In the genomic region with DNA sequence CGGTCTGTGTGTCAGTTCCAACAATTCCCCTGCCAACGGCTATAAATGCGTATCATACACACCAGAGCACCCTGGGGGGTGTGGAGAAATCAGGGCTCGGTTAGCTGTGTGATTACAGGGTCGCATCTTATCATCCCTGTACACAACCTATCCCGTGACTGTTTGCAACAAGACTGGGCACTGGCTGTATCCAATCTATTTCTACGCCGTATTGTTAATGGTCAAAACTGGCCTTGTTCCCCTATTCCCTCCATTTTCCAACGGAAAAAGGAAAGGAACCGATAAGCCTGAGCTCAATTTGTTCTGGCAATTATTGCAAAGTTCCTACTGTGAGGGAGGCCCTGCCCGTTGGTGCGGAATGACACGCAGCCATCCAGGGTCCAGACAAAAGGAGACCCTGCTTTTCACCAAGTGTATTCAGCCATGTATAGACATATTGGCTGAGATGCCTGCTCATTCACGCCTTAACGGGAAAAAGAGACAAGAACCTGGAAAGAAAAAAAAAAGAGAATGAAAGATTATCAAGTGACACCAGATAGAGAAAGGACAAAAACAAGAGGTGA, we compare ENCODE assay signal across 14 cellular contexts.
DNase-seq lines count a peak whose midpoint lies in the region; ATAC-seq and TF ChIP-seq lines count a peak whose summit lies in the region.
"Had no signal": no experiment of that assay in that cellular context is flagged by ENCODE, and none has a peak within 500 bp of the region (broad histone marks: within the 10 kb centered on the region; RNA-seq: fewer than 3 reads in every experiment).

No MANE protein-coding gene starts in this region.

- intact Hi-C loops in psoas muscle (cut with DNase I) = no loop called here

- TF ChIP-seq CTCF in brain (conservative IDR thresholded peaks at IDR 0.05) (no peak), neural crest cell (conservative IDR thresholded peaks at IDR 0.05) (no peak), psoas muscle (IDR thresholded peaks at IDR 0.05) (no peak)

- H3K36me3 Mint-ChIP-seq in brain (no peaks in the 10 kb centered on the region), neural crest cell (ENCODE audit: low read depth) (no peaks in the 10 kb centered on the region)

- H3K9me3 ChIP-seq in psoas muscle = no peaks in the 10 kb centered on the region

- no peaks in the 10 kb centered on the region for H3K4me1 ChIP-seq in psoas muscle

- H3K27ac ChIP-seq in psoas muscle = no peak overlapping the region

- DNase-seq in NCI-H69 (lab: John Stamatoyannopoulos, UW) (peak; percentile 99), neural crest cell (ENCODE audit: low read depth, low spot score) (no peak), retina (peak; percentile 91), psoas muscle (no peak)
- DNase-seq in stimulated activated naive CD4-positive, alpha-beta T cell (lab: John Stamatoyannopoulos, UW) = no peak
- DNase-seq: C1 segment of cervical spinal cord; Calu3; CD4-positive, alpha-beta T cell; DMS 273 treated with DMSO at 0.1 percent for 48 hours; HCEC 1CT; HFFc6 had no signal

- H3K9me3 Mint-ChIP-seq in brain = no peaks in the 10 kb centered on the region
- H3K9me3 Mint-ChIP-seq in neural crest cell = no peaks in the 10 kb centered on the region
- H3K9me3 Mint-ChIP-seq: CD4-positive, alpha-beta T cell; HFFc6 had no signal

- H3K36me3 ChIP-seq in psoas muscle (ENCODE audit: insufficient read depth in 1 of 2, low read depth in 1 of 2) = no peaks in the 10 kb centered on the region

- peaks cover 6% of the 10 kb centered on the region for H3K27me3 Mint-ChIP-seq in brain
- H3K27me3 Mint-ChIP-seq in neural crest cell (ENCODE audit: low read depth) = peaks cover 11% of the 10 kb centered on the region
- H3K27me3 Mint-ChIP-seq: B cell had no signal

- 67 to 77% (median 70%) methylated on average over 15 of the region's 15 CpGs for WGBS in psoas muscle, 3 donors

- H3K27ac Mint-ChIP-seq in brain (peak overlapping the region; percentile 44 to 93 (median 64)), neural crest cell (ENCODE audit: unreplicated experiment) (no peak overlapping the region)
- H3K27ac Mint-ChIP-seq: B cell; CD4-positive, alpha-beta T cell; HFFc6 had no signal

- H3K27me3 ChIP-seq in psoas muscle (ENCODE audit: insufficient read depth in 3 of 3, low read length in 2 of 3) = no peaks in the 10 kb centered on the region

- peak overlapping the region; percentile 22 to 73 (median 60) for H3K4me3 Mint-ChIP-seq in brain
- H3K4me3 Mint-ChIP-seq in neural crest cell = peak overlapping the region; percentile 5
- H3K4me3 Mint-ChIP-seq: B cell; CD4-positive, alpha-beta T cell; HFFc6 had no signal

- no peak for ATAC-seq in psoas muscle
- no peak for ATAC-seq in HG02970 (IDR thresholded peaks at IDR 0.05; ENCODE audit: low FRiP score, unreplicated experiment)

- H3K4me3 ChIP-seq in psoas muscle = no peak overlapping the region

- peaks cover 67% of the 10 kb centered on the region for H3K4me1 Mint-ChIP-seq in brain
- H3K4me1 Mint-ChIP-seq in neural crest cell = peaks cover 31% of the 10 kb centered on the region
- H3K4me1 Mint-ChIP-seq: B cell had no signal

Comparison
In these comparisons a context has a peak if more than half of its experiments do, and no peak if none do; other contexts are left out.
1. DNase-seq: peak in NCI-H69 (single experiment) and retina (single experiment); none in neural crest cell (single experiment), psoas muscle (0 of 2) and stimulated activated naive CD4-positive, alpha-beta T cell (0 of 6).